ENCODE assay signal across 18 cellular contexts in the genomic region with DNA sequence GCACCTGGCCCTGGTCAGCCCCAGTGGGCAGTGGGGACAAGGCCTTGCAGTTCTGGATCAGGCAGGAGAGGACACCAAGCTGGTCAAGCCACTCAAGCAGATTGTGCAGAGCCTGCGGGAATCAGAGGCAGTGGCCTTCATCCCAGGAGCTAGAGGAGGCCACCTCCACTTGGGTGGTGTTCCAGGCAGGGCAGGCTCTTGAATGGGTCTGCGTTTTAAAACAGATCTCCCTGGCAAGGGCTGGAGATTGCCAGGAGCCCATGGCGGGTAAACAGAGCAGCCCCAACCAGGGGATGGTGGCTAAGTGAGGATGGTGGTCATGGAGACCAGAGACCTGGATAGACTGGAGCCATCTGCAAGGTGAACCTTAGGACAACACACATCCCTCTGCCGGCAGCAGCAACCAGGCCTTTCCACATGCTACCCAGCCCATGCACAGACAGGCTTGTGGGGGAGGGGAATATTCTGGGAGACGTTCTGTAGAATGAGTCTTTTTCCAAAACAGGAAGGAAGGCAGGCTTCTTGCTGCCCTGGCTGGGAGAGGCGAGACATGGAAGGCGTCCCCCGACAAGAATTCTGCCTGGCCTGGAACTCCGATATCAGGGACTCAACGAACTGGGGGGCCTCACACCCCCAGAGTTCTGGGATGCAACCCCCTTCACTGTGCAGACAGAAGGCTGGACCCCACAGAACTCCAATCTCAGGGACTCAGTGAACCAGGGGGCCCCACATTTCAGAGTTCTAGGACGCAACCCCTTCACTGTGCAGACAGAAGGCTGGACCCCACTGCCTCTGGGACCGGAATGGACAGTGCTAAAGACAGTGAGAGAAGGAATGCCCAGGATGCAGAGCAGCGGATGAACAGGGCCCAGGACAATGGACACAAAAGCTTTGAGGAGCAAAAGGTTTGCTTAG.
"Had no signal": no experiment of that assay in that cellular context is flagged by ENCODE, and none has a peak within 500 bp of the region (broad histone marks: within the 10 kb centered on the region; RNA-seq: fewer than 3 reads in every experiment).

No MANE protein-coding gene starts in this region.

- H3K36me3 ChIP-seq: ascending aorta, brain microvascular endothelial cell, esophagus squamous epithelium, gastrocnemius medialis, upper lobe of right lung had no signal

- H3K4me1 ChIP-seq: ascending aorta, gastrocnemius medialis, upper lobe of right lung had no signal

- H3K27ac Mint-ChIP-seq: activated naive CD4-positive, alpha-beta T cell treated with anti-CD3 and anti-CD28 coated beads, Interleukin-2, amount 50 U/mL, for 72 hours; memory B cell; nephron; T-cell; T-helper 2 cell treated with Interferon-gamma antibody and Interleukin-4, amounts not matched to agents 5 μg/mL and 100 μg/mL, for 36 hours had no signal

- H3K4me3 ChIP-seq: ascending aorta, esophagus squamous epithelium, gastrocnemius medialis, upper lobe of right lung had no signal

- DNase-seq: activated CD4-positive, alpha-beta T cell treated with anti-CD3 and anti-CD28 coated beads for 1 hour; activated T-cell treated with anti-CD3 and anti-CD28 coated beads, Interleukin-2, amount 50 U/mL, for 1 hour; brain microvascular endothelial cell; central memory CD4-positive, alpha-beta T cell; esophagus squamous epithelium; gastrocnemius medialis; left cardiac atrium; nucleus accumbens; posterior cingulate gyrus; stimulated activated CD4-positive, alpha-beta T cell treated with anti-CD3 and anti-CD28 coated beads, Interleukin-4, amount 100 ng/mL, for 1 hour; stimulated activated naive CD4-positive, alpha-beta T cell treated with Interleukin-2 at 50 U/mL for 16 hours; T-cell; upper lobe of right lung had no signal

- H3K36me3 Mint-ChIP-seq: memory B cell, T-cell had no signal

- ATAC-seq: activated naive CD4-positive, alpha-beta T cell treated with anti-CD3 and anti-CD28 coated beads, Interleukin-2, amount 50 U/mL, for 72 hours; gastrocnemius medialis; left cardiac atrium; T-cell; upper lobe of right lung had no signal

- H3K9me3 ChIP-seq: ascending aorta, esophagus squamous epithelium, gastrocnemius medialis, upper lobe of right lung had no signal

- H3K27ac ChIP-seq: ascending aorta, brain microvascular endothelial cell, esophagus squamous epithelium, gastrocnemius medialis, upper lobe of right lung had no signal

- H3K27me3 ChIP-seq: ascending aorta, brain microvascular endothelial cell, gastrocnemius medialis had no signal

- H3K4me3 Mint-ChIP-seq: memory B cell; nephron; T-cell; T-helper 2 cell treated with Interferon-gamma antibody and Interleukin-4, amounts not matched to agents 5 μg/mL and 100 μg/mL, for 36 hours had no signal

- H3K9me3 Mint-ChIP-seq: nephron had no signal

- H3K4me1 Mint-ChIP-seq: T-cell had no signal
